18 cellular contexts compared by ENCODE assay signal in the genomic region with DNA sequence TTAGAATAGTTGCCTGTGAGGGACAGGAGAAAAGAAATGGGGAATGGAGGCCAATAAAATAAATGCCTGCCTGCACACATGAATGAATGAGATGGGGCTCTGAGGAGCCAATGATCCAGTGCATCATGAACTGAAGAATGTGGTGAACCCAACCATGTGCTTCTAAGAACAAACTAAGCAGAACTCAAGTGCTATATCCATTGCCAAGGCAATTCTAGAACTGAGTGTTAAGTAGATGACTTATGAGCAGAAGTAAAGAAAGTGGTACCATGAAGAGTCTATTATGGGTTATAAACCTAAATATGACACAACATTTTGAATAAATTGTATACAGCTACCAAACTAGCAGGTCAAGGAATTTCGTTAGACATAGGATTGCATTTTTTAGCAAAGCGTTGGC.
"Had no signal": no experiment of that assay in that cellular context is flagged by ENCODE, and none has a peak within 500 bp of the region (broad histone marks: within the 10 kb centered on the region; RNA-seq: fewer than 3 reads in every experiment).

No MANE protein-coding gene starts in this region.

- H3K36me3 ChIP-seq: neural progenitor cell, ovary, tibial nerve had no signal

- H3K27me3 Mint-ChIP-seq: naive thymus-derived CD8-positive, alpha-beta T cell had no signal

- H3K27ac Mint-ChIP-seq: endodermal cell; naive thymus-derived CD8-positive, alpha-beta T cell; neural progenitor cell; stimulated activated memory B cell treated with anti-CD40 and anti-IgM and Interleukin-4, amounts not matched to agents 10 μg/mL and 1 μg/mL and 100 μg/mL, for 72 hours; stimulated activated naive CD8-positive, alpha-beta T cell treated with anti-CD3 and anti-CD28 coated beads, Interleukin-15, amount 100 ng/mL, for 72 hours had no signal

- DNase-seq: effector CD4-positive, alpha-beta T cell; endodermal cell; erythroblast; head of caudate nucleus; kidney glomerular epithelial cell; naive thymus-derived CD8-positive, alpha-beta T cell; nucleus accumbens; ovary; right cardiac atrium; stimulated activated CD4-positive, alpha-beta T cell treated with anti-CD3 and anti-CD28 coated beads, Interleukin-2, amount 100 ng/mL, for 48 hours; stimulated activated naive CD8-positive, alpha-beta T cell treated with anti-CD3 and anti-CD28 coated beads, Interleukin-15, amount 100 ng/mL, for 72 hours; testis had no signal

- H3K9me3 Mint-ChIP-seq: naive thymus-derived CD8-positive, alpha-beta T cell; stimulated activated memory B cell treated with anti-CD40 and anti-IgM and Interleukin-4, amounts not matched to agents 10 μg/mL and 1 μg/mL and 100 μg/mL, for 72 hours; stimulated activated naive CD8-positive, alpha-beta T cell treated with anti-CD3 and anti-CD28 coated beads, Interleukin-15, amount 100 ng/mL, for 72 hours had no signal

- H3K27ac ChIP-seq: coronary artery, hepatocyte, neural progenitor cell, ovary, testis, tibial nerve had no signal

- H3K27me3 ChIP-seq: hepatocyte, neural progenitor cell, ovary, testis had no signal

- ATAC-seq: right cardiac atrium; stimulated activated naive CD8-positive, alpha-beta T cell treated with anti-CD3 and anti-CD28 coated beads, Interleukin-15, amount 100 ng/mL, for 72 hours had no signal

- H3K9me3 ChIP-seq: ovary, testis, tibial nerve had no signal

- H3K4me3 ChIP-seq: coronary artery, hepatocyte, neural progenitor cell, ovary, smooth muscle cell, testis, tibial nerve had no signal

- H3K9ac ChIP-seq: neural progenitor cell had no signal

- H3K4me3 Mint-ChIP-seq: endodermal cell; naive thymus-derived CD8-positive, alpha-beta T cell; neural progenitor cell; stimulated activated memory B cell treated with anti-CD40 and anti-IgM and Interleukin-4, amounts not matched to agents 10 μg/mL and 1 μg/mL and 100 μg/mL, for 72 hours; stimulated activated naive CD8-positive, alpha-beta T cell treated with anti-CD3 and anti-CD28 coated beads, Interleukin-15, amount 100 ng/mL, for 72 hours had no signal

- H3K4me2 ChIP-seq: hepatocyte, neural progenitor cell, smooth muscle cell had no signal

- H3K4me1 ChIP-seq: neural progenitor cell had no signal

- H3K36me3 Mint-ChIP-seq: naive thymus-derived CD8-positive, alpha-beta T cell; neural progenitor cell; stimulated activated memory B cell treated with anti-CD40 and anti-IgM and Interleukin-4, amounts not matched to agents 10 μg/mL and 1 μg/mL and 100 μg/mL, for 72 hours had no signal

- H3K4me1 Mint-ChIP-seq: endodermal cell had no signal
